Comparison of ENCODE assay signal across 16 cellular contexts in the genomic region with DNA sequence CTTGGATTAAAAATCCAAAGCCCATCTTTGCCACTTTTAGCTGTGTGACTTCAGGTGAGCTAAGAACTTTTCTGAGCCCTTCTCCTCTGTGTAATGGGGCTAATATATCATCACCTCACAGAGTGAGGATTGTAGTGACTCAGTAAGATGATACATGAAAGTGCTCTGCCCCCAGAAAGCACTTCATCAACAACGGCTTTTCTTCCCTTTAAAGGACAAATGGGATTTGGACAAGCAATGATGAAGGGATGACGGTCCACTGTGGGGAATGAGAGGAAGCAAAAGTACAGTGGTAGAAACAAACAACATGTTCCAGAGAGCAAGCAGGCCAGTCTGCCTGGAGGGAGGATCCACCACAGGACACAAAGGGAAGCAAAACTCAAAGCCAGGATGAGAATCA. TPM values are rescaled to one million over a fixed set of nuclear protein-coding genes. Genes with fewer than 3 reads are reported as not detected.
"Had no signal": no experiment of that assay in that cellular context is flagged by ENCODE, and none has a peak within 500 bp of the region (broad histone marks: within the 10 kb centered on the region; RNA-seq: fewer than 3 reads in every experiment).

No MANE protein-coding gene starts in this region.

- H3K4me1 Mint-ChIP-seq: endodermal cell had no signal

- H3K27me3 Mint-ChIP-seq: activated CD8-positive, alpha-beta memory T cell treated with anti-CD3 and anti-CD28 coated beads, Interleukin-2, amount 10 ng/mL, durations not matched to agents 7 days and 5 days; activated naive CD8-positive, alpha-beta T cell treated with anti-CD3 and anti-CD28 coated beads, Interleukin-2, amount 10 ng/mL, durations not matched to agents 7 days and 5 days; naive B cell had no signal

- H3K4me3 Mint-ChIP-seq: activated CD8-positive, alpha-beta memory T cell treated with anti-CD3 and anti-CD28 coated beads, Interleukin-2, amount 10 ng/mL, durations not matched to agents 7 days and 5 days; activated naive CD8-positive, alpha-beta T cell treated with anti-CD3 and anti-CD28 coated beads, Interleukin-2, amount 10 ng/mL, durations not matched to agents 7 days and 5 days; endodermal cell had no signal

- DNase-seq: activated CD8-positive, alpha-beta memory T cell treated with anti-CD3 and anti-CD28 coated beads, Interleukin-2, amount 10 ng/mL, durations not matched to agents 7 days and 5 days; activated naive CD8-positive, alpha-beta T cell treated with anti-CD3 and anti-CD28 coated beads, Interleukin-2, amount 10 ng/mL, durations not matched to agents 7 days and 5 days; endodermal cell; foreskin fibroblast; glutamatergic neuron; lower lobe of right lung; naive B cell; SW 1271; tibial artery had no signal

- H3K9me3 Mint-ChIP-seq: activated naive CD8-positive, alpha-beta T cell treated with anti-CD3 and anti-CD28 coated beads, Interleukin-2, amount 10 ng/mL, durations not matched to agents 7 days and 5 days had no signal

- H3K9me3 ChIP-seq: ascending aorta, lower lobe of right lung, SJSA1, tibial artery had no signal

- H3K27ac Mint-ChIP-seq: activated CD8-positive, alpha-beta memory T cell treated with anti-CD3 and anti-CD28 coated beads, Interleukin-2, amount 10 ng/mL, durations not matched to agents 7 days and 5 days; activated naive CD8-positive, alpha-beta T cell treated with anti-CD3 and anti-CD28 coated beads, Interleukin-2, amount 10 ng/mL, durations not matched to agents 7 days and 5 days; endodermal cell had no signal

- ATAC-seq: activated CD8-positive, alpha-beta memory T cell treated with anti-CD3 and anti-CD28 coated beads, Interleukin-2, amount 10 ng/mL, durations not matched to agents 7 days and 5 days; lower lobe of right lung had no signal

- H3K27me3 ChIP-seq: ascending aorta, SJSA1, tibial artery had no signal

- H3K4me1 ChIP-seq: ascending aorta, parathyroid adenoma, SJSA1, tibial artery had no signal

- H3K9ac ChIP-seq: parathyroid adenoma had no signal

- H3K4me3 ChIP-seq: ascending aorta, lower lobe of right lung, SJSA1, tibial artery had no signal

- H3K27ac ChIP-seq: ascending aorta, lower lobe of right lung, parathyroid adenoma, SJSA1, tibial artery had no signal

RNA-seq across cellular contexts. Expression of a gene that starts 14.3 kb away (rescaled TPM):
- total RNA-seq: ascending aorta, bronchial epithelial cell, dermis microvascular lymphatic vessel endothelial cell, renal cortical epithelial cell, skeletal muscle tissue had no signal
